17 cellular contexts compared by ENCODE assay signal in the genomic region with DNA sequence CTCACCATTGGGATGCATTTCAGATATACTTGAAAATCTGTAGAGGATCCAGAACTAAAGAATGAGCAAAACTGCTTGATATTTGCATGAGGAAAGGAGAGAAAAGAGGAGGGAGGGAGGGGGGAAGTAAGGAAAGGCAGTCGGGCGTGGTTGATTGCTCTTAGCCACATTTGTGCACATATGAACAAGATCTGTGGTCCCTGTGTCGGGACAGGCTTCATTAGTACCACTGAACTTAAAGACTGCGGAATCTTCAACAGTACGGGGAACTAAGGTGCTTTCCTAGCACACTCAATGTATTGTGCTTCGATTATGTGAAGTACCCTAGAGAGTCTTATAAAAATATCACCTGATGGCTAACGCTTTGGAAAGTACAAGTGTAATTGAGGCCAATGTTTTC. TPM values are rescaled to one million over a fixed set of nuclear protein-coding genes. Genes with fewer than 3 reads are reported as not detected.
DNase-seq lines count a peak whose midpoint lies in the region; ATAC-seq and FAIRE-seq lines count a peak whose summit lies in the region.
"Had no signal": no experiment of that assay in that cellular context is flagged by ENCODE, and none has a peak within 500 bp of the region (broad histone marks: within the 10 kb centered on the region; RNA-seq: fewer than 3 reads in every experiment).

No MANE protein-coding gene starts in this region.

- H3K27me3 Mint-ChIP-seq in memory B cell, result peaks cover 4% of the 10 kb centered on the region

- no peak overlapping the region for H3K27ac Mint-ChIP-seq in memory B cell
- H3K27ac Mint-ChIP-seq: CD4-positive, CD25-positive, alpha-beta regulatory T cell had no signal

- no peaks in the 10 kb centered on the region for H4K20me1 ChIP-seq in BLaER1 treated with 17β-estradiol and CSF1 and Interleukin-3, amounts not matched to agents 10 nM and 100 nM

- no peaks in the 10 kb centered on the region for H3K36me3 Mint-ChIP-seq in memory B cell
- H3K36me3 Mint-ChIP-seq: CD4-positive, CD25-positive, alpha-beta regulatory T cell; IgD-negative memory B cell had no signal

- H3K9me3 ChIP-seq in BLaER1 treated with 17β-estradiol and CSF1 and Interleukin-3, amounts not matched to agents 10 nM and 100 nM (replicated peaks in 1 of 11), result no peaks in the 10 kb centered on the region
- peaks cover 3% of the 10 kb centered on the region; the same call in 1 of the 2 replicates for H3K9me3 ChIP-seq in SJCRH30 (replicated peaks)

- no peak overlapping the region for H3K4me3 ChIP-seq in BLaER1 treated with 17β-estradiol and CSF1 and Interleukin-3, amounts not matched to agents 10 nM and 100 nM
- H3K4me3 ChIP-seq in SJCRH30, result no peak overlapping the region

- H3K27me3 ChIP-seq in BLaER1 treated with 17β-estradiol and CSF1 and Interleukin-3, amounts not matched to agents 10 nM and 100 nM, result no peaks in the 10 kb centered on the region
- no peaks in the 10 kb centered on the region for H3K27me3 ChIP-seq in SJCRH30

- peak; percentile 17 for DNase-seq in RCC 7860 (ENCODE audit: low spot score)
- DNase-seq in memory B cell (ENCODE audit: low spot score in 2 of 2), result no peak
- DNase-seq in ureter (ENCODE audit: low spot score), result no peak
- DNase-seq in SJCRH30, result no peak
- no peak for DNase-seq in nucleus accumbens (lab: John Stamatoyannopoulos, UW)
- DNase-seq: CD4-positive, CD25-positive, alpha-beta regulatory T cell; COR-L47; DMS79; NCI-H1105; NCI-H2029 treated with DMSO at 0.1 percent for 48 hours; NCI-H446 treated with DMSO at 0.1 percent for 48 hours; NCI-H526 treated with DMSO at 0.1 percent for 48 hours; Right ventricle myocardium superior had no signal

- peak; percentile 56 for FAIRE-seq in RCC 7860 (lab: Jason Lieb, UNC)

- no peak overlapping the region for H3K27ac ChIP-seq in BLaER1 treated with 17β-estradiol and CSF1 and Interleukin-3, amounts not matched to agents 10 nM and 100 nM
- H3K27ac ChIP-seq in SJCRH30, result no peak overlapping the region

- no peaks in the 10 kb centered on the region for H3K36me3 ChIP-seq in BLaER1 treated with 17β-estradiol and CSF1 and Interleukin-3, amounts not matched to agents 10 nM and 100 nM
- H3K36me3 ChIP-seq in SJCRH30, result no peaks in the 10 kb centered on the region

- H3K9me3 Mint-ChIP-seq in memory B cell, result no peaks in the 10 kb centered on the region
- H3K9me3 Mint-ChIP-seq: IgD-negative memory B cell had no signal

- H3K4me2 ChIP-seq in BLaER1 treated with 17β-estradiol and CSF1 and Interleukin-3, amounts not matched to agents 10 nM and 100 nM, result peak overlapping the region in 10 of 11 experiments; percentile 7 to 66 (median 42); a peak in 16 of 22 replicates

- H3K9ac ChIP-seq in BLaER1 treated with 17β-estradiol and CSF1 and Interleukin-3, amounts not matched to agents 10 nM and 100 nM, result no peak overlapping the region

- ATAC-seq in HG02870 (IDR thresholded peaks at IDR 0.05; ENCODE audit: unreplicated experiment), result peak; percentile 62
- peak; percentile 60 for ATAC-seq in memory B cell (ENCODE audit: low read depth)
- no peak for ATAC-seq in GM19455 (IDR thresholded peaks at IDR 0.05; ENCODE audit: unreplicated experiment)

- H3K4me3 Mint-ChIP-seq in memory B cell, result no peak overlapping the region
- H3K4me3 Mint-ChIP-seq: CD4-positive, CD25-positive, alpha-beta regulatory T cell had no signal

- H3K4me1 ChIP-seq in BLaER1 treated with 17β-estradiol and CSF1 and Interleukin-3, amounts not matched to agents 10 nM and 100 nM, result peaks cover 0 to 22% (median 17%) of the 10 kb centered on the region in 10 experiments; a peak in 17 of 20 replicates
- H3K4me1 ChIP-seq in SJCRH30, result peaks cover 32% of the 10 kb centered on the region

- peaks cover 11% of the 10 kb centered on the region for H3K4me1 Mint-ChIP-seq in memory B cell
- H3K4me1 Mint-ChIP-seq: CD4-positive, CD25-positive, alpha-beta regulatory T cell had no signal

RNA-seq across cellular contexts. Expression of gene ZBTB18, which starts 59.9 kb away (rescaled TPM):
- total RNA-seq in ureter, result 14.2 TPM
- total RNA-seq in SJCRH30 (2014; rRNA removed; shearing (Covaris generic)), result 47.1 and 51.7 TPM in 2 replicates
